Comparison of ENCODE assay signal across 8 cellular contexts in the genomic region with DNA sequence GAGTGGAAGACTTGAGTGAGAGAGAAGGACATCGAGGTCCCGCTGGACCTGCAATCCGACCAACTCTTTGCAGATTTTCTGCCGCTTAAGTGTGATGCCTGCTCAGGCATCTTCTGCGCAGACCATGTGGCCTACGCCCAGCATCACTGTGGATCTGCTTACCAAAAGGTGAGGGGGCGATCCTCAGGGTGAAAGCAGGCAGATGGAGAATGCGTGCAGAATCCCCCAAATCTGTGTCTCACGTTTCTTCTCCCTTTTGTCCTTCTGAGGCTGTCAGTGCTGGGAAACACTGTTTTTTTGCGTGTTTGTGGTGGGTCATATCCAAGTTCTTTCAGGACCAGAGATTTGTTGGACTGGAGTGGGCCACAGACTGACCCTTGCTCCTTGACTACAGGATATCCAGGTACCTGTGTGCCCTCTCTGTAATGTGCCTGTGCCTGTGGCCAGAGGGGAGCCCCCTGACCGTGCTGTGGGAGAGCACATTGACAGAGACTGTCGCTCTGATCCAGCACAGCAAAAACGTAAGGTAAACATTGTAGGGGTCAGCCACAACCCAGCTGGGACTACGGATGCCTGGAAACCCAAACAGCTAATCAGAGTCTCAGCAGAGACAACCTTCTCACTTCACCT. TPM values are rescaled to one million over a fixed set of nuclear protein-coding genes. Genes with fewer than 3 reads are reported as not detected.
DNase-seq lines count a peak whose midpoint lies in the region; ATAC-seq, FAIRE-seq and TF ChIP-seq lines count a peak whose summit lies in the region.

No MANE protein-coding gene starts in this region.

- no peaks in the 10 kb centered on the region for H3K36me3 Mint-ChIP-seq in CD4-positive, CD25-positive, alpha-beta regulatory T cell
- H3K36me3 Mint-ChIP-seq in neural progenitor cell, result peaks cover 5% of the 10 kb centered on the region

- no peak overlapping the region for H3K9ac ChIP-seq in neural progenitor cell

- peaks cover 6 to 41% (median 18%) of the 10 kb centered on the region in 4 donors for H3K4me1 Mint-ChIP-seq in CD4-positive, CD25-positive, alpha-beta regulatory T cell
- peaks cover 19% of the 10 kb centered on the region for H3K4me1 Mint-ChIP-seq in neural progenitor cell

- H3K9me3 Mint-ChIP-seq in CD4-positive, CD25-positive, alpha-beta regulatory T cell, result peaks cover 0 to 2% (median 0%) of the 10 kb centered on the region in 7 donors
- peaks cover 4% of the 10 kb centered on the region for H3K9me3 Mint-ChIP-seq in neural progenitor cell

- H3K9me3 ChIP-seq in CD4-positive, CD25-positive, alpha-beta regulatory T cell (ENCODE audit: control insufficient read depth in 2 of 2, low read length in 2 of 2), result no peaks in the 10 kb centered on the region
- no peaks in the 10 kb centered on the region for H3K9me3 ChIP-seq in neural progenitor cell (ENCODE audit: low read depth)

- H3K27me3 Mint-ChIP-seq in CD4-positive, CD25-positive, alpha-beta regulatory T cell, result peaks cover 4% of the 10 kb centered on the region
- H3K27me3 Mint-ChIP-seq in neural progenitor cell (ENCODE audit: insufficient read depth, low read depth), result peaks cover 5% of the 10 kb centered on the region

- peak overlapping the region; percentile 43 to 79 (median 65) for H3K27ac Mint-ChIP-seq in CD4-positive, CD25-positive, alpha-beta regulatory T cell
- H3K27ac Mint-ChIP-seq in neural progenitor cell, result no peak overlapping the region

- H3K4me1 ChIP-seq in CD4-positive, CD25-positive, alpha-beta regulatory T cell (ENCODE audit: control insufficient read depth, insufficient read depth, low read length, poor library complexity, severe bottlenecking), result peaks cover 26% of the 10 kb centered on the region
- peaks cover 7% of the 10 kb centered on the region for H3K4me1 ChIP-seq in neural progenitor cell

- H4K20me1 ChIP-seq in neural progenitor cell (ENCODE audit: low read depth), result no peaks in the 10 kb centered on the region

- peaks cover 16% of the 10 kb centered on the region for H3K36me3 ChIP-seq in CD4-positive, CD25-positive, alpha-beta regulatory T cell (ENCODE audit: control insufficient read depth, insufficient read depth, low read length)
- no peaks in the 10 kb centered on the region for H3K36me3 ChIP-seq in neural progenitor cell

- ATAC-seq in CD4-positive, CD25-positive, alpha-beta regulatory T cell (ENCODE audit: low read depth in 2 of 2), result no peak

- peak overlapping the region; percentile 74 for H3K4me3 ChIP-seq in CD4-positive, CD25-positive, alpha-beta regulatory T cell (ENCODE audit: low read depth, low read length)
- H3K4me3 ChIP-seq in epithelial cell of esophagus (ENCODE audit: low read length) (peak overlapping the region; percentile 70), neural progenitor cell (peak overlapping the region; percentile 66)

- peak overlapping the region; percentile 20 for H2AFZ ChIP-seq in neural progenitor cell (replicated peaks)

- peak overlapping the region; percentile 76 for H3K4me2 ChIP-seq in neural progenitor cell

- no peak for DNase-seq in CD4-positive, CD25-positive, alpha-beta regulatory T cell
- DNase-seq in epithelial cell of esophagus (ENCODE audit: low read depth), result no peak
- no peak for DNase-seq in neural progenitor cell (ENCODE audit: low spot score)
- DNase-seq in nucleus accumbens (lab: John Stamatoyannopoulos, UW), result no peak
- no peak for DNase-seq in DMS79 (lab: John Stamatoyannopoulos, UW)
- DNase-seq in NCI-H1930 (lab: John Stamatoyannopoulos, UW), result no peak
- DNase-seq in D721Med (ENCODE audit: insufficient read length, low spot score), result no peak

- peak overlapping the region; percentile 93 to 99 (median 96) for H3K4me3 Mint-ChIP-seq in CD4-positive, CD25-positive, alpha-beta regulatory T cell
- peak overlapping the region; percentile 95 for H3K4me3 Mint-ChIP-seq in neural progenitor cell

- no peak for FAIRE-seq in D721Med (lab: Jason Lieb, UNC)

- H3K27ac ChIP-seq in CD4-positive, CD25-positive, alpha-beta regulatory T cell (ENCODE audit: insufficient read depth, low read length, poor library complexity, severe bottlenecking), result peak overlapping the region; percentile 92
- H3K27ac ChIP-seq in neural progenitor cell, result no peak overlapping the region

- peaks cover 26% of the 10 kb centered on the region for H3F3A ChIP-seq in neural progenitor cell (ENCODE audit: low read depth)

- no peaks in the 10 kb centered on the region for H3K79me2 ChIP-seq in neural progenitor cell (ENCODE audit: low read depth)

- TF ChIP-seq CTCF in epithelial cell of esophagus (IDR thresholded peaks at IDR 0.05; ENCODE audit: insufficient read depth, low read depth, low read length, missing control alignments) (no peak), neural progenitor cell (IDR thresholded peaks at IDR 0.05) (no peak), D721Med (IDR thresholded peaks at IDR 0.05; ENCODE audit: insufficient read depth, missing control alignments) (no peak)

- no peaks in the 10 kb centered on the region for H3K27me3 ChIP-seq in CD4-positive, CD25-positive, alpha-beta regulatory T cell (ENCODE audit: control insufficient read depth, insufficient read depth, low read length)
- H3K27me3 ChIP-seq in neural progenitor cell, result no peaks in the 10 kb centered on the region

TF ChIP-seq in PFSK-1, 5 proteins besides CTCF, POLR2A, EP300 and RAD21:
- TF ChIP-seq, protein P1, sequence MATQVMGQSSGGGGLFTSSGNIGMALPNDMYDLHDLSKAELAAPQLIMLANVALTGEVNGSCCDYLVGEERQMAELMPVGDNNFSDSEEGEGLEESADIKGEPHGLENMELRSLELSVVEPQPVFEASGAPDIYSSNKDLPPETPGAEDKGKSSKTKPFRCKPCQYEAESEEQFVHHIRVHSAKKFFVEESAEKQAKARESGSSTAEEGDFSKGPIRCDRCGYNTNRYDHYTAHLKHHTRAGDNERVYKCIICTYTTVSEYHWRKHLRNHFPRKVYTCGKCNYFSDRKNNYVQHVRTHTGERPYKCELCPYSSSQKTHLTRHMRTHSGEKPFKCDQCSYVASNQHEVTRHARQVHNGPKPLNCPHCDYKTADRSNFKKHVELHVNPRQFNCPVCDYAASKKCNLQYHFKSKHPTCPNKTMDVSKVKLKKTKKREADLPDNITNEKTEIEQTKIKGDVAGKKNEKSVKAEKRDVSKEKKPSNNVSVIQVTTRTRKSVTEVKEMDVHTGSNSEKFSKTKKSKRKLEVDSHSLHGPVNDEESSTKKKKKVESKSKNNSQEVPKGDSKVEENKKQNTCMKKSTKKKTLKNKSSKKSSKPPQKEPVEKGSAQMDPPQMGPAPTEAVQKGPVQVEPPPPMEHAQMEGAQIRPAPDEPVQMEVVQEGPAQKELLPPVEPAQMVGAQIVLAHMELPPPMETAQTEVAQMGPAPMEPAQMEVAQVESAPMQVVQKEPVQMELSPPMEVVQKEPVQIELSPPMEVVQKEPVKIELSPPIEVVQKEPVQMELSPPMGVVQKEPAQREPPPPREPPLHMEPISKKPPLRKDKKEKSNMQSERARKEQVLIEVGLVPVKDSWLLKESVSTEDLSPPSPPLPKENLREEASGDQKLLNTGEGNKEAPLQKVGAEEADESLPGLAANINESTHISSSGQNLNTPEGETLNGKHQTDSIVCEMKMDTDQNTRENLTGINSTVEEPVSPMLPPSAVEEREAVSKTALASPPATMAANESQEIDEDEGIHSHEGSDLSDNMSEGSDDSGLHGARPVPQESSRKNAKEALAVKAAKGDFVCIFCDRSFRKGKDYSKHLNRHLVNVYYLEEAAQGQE (IDR thresholded peaks at IDR 0.05; ENCODE audit: insufficient read depth in 1 of 2, low read depth in 2 of 2, low read length in 2 of 2), result no peak
- TF ChIP-seq POLR2AphosphoS5 (IDR thresholded peaks at IDR 0.05; ENCODE audit: low read depth, low read length), result 0 out of 2 replicates have a peak, but pooled peaks have one; percentile 6
TF ChIP-seq in PFSK-1: peak in this region for 1.

RNA-seq across cellular contexts. Expression of a gene that starts 0.8 kb away (rescaled TPM):
- 70.8 TPM for total RNA-seq in CD4-positive, CD25-positive, alpha-beta regulatory T cell
- 10 to 100 TPM; 54.4 to 72.1 (median 64.0) TPM for polyA plus RNA-seq in CD4-positive, CD25-positive, alpha-beta regulatory T cell
- 40.4 TPM for polyA plus RNA-seq in PFSK-1 (2012; ENCODE audit: insufficient read length, low read depth)
- 13.6 and 23.8 TPM in 2 replicates for total RNA-seq in neural progenitor cell (ENCODE audit: low replicate concordance)

RNA-seq across cellular contexts. Expression of a gene that starts 11.4 kb away (rescaled TPM):
- 6.0 TPM for total RNA-seq in CD4-positive, CD25-positive, alpha-beta regulatory T cell
- polyA plus RNA-seq in CD4-positive, CD25-positive, alpha-beta regulatory T cell, result 1 to 10 TPM; 1.5 to 3.9 (median 1.7) TPM
- 47.2 TPM for polyA plus RNA-seq in PFSK-1 (2012; ENCODE audit: insufficient read length, low read depth)
- 14.0 and 14.3 TPM in 2 replicates for total RNA-seq in neural progenitor cell (ENCODE audit: low replicate concordance)

RNA-seq across cellular contexts. Expression of a gene that starts 22.1 kb away (rescaled TPM):
- 68.0 TPM for total RNA-seq in CD4-positive, CD25-positive, alpha-beta regulatory T cell
- 10 to 100 TPM; 18.7 to 21.0 (median 19.0) TPM for polyA plus RNA-seq in CD4-positive, CD25-positive, alpha-beta regulatory T cell
- polyA plus RNA-seq in PFSK-1 (2012; ENCODE audit: insufficient read length, low read depth), result 63.9 TPM
- total RNA-seq in neural progenitor cell (ENCODE audit: low replicate concordance), result 32.7 and 40.3 TPM in 2 replicates

RNA-seq across cellular contexts. Expression of a gene that starts 22.2 kb away (rescaled TPM):
- total RNA-seq in CD4-positive, CD25-positive, alpha-beta regulatory T cell, result 123 TPM
- 10 to 100 TPM; 23.5 to 37.5 (median 28.5) TPM for polyA plus RNA-seq in CD4-positive, CD25-positive, alpha-beta regulatory T cell
- polyA plus RNA-seq in PFSK-1 (2012; ENCODE audit: insufficient read length, low read depth), result 39.4 TPM
- 65.9 and 76.3 TPM in 2 replicates for total RNA-seq in neural progenitor cell (ENCODE audit: low replicate concordance)

RNA-seq across cellular contexts. Expression of a gene that starts 29.3 kb away (rescaled TPM):
- 84.7 TPM for total RNA-seq in CD4-positive, CD25-positive, alpha-beta regulatory T cell
- 10 to 100 TPM; 62.8 to 89.7 (median 72.1) TPM for polyA plus RNA-seq in CD4-positive, CD25-positive, alpha-beta regulatory T cell
- polyA plus RNA-seq in PFSK-1 (2012; ENCODE audit: insufficient read length, low read depth), result 78.8 TPM
- 32.9 and 53.5 TPM in 2 replicates for total RNA-seq in neural progenitor cell (ENCODE audit: low replicate concordance)
